In genomic region chr11:33696411-33696810, GRCh38 we compare ENCODE assay signal across 25 cellular contexts. TPM values are rescaled to one million over a fixed set of nuclear protein-coding genes. Genes with fewer than 3 reads are reported as not detected.
DNase-seq lines count a peak whose midpoint lies in the region; ATAC-seq, FAIRE-seq and TF ChIP-seq lines count a peak whose summit lies in the region.
"Had no signal": no experiment of that assay in that cellular context is flagged by ENCODE, and none has a peak within 500 bp of the region (broad histone marks: within the 10 kb centered on the region; RNA-seq: fewer than 3 reads in every experiment).

No MANE protein-coding gene starts in this region.

- 42 to 44% methylated on average over 5 of the region's 5 CpGs for WGBS in esophagus, 2 donors

- no peaks in the 10 kb centered on the region for H3K36me3 ChIP-seq in Panc1 (ENCODE audit: control insufficient read depth, insufficient read depth, low read length)
- no peaks in the 10 kb centered on the region for H3K36me3 ChIP-seq in esophagus (ENCODE audit: control insufficient read depth in 2 of 2, insufficient read depth in 2 of 2, low read length in 1 of 2)
- H3K36me3 ChIP-seq in gastrocnemius medialis, result no peaks in the 10 kb centered on the region
- H3K36me3 ChIP-seq: ascending aorta, right atrium auricular region, SJSA1, transverse colon had no signal

- ATAC-seq in Panc1 (no peak), gastrocnemius medialis (no peak), HG03108 (IDR thresholded peaks at IDR 0.05; ENCODE audit: unreplicated experiment) (no peak)
- ATAC-seq: GM23338; stimulated activated naive CD8-positive, alpha-beta T cell treated with anti-CD3 and anti-CD28 coated beads, Interleukin-15, Interleukin-2, amounts not matched to agents 100 U/mL and 50 U/mL, for 24 hours; T-helper 17 cell had no signal

- in situ Hi-C loops in Panc1 (cut with HindIII; ENCODE audit: low pct_unique_long_range_greater_than_20kb, low sequenced_read_pairs), result no loop called here
- in situ Hi-C loops in gastrocnemius medialis (cut with MboI; ENCODE audit: low sequenced_read_pairs in 4 of 4), result loop anchor here in 1 of 4 donors (25.0 kb wide), 2 partner anchors 434 to 534 kb away; partner anchors contain the start of genes CSTF3 and HIPK3

- no TSS peak for BruUV-seq in Panc1 (replicated peaks; lab: Mats Ljungman, UMichigan)

- POLR2A ChIA-PET in Panc1 (lab: Charles Lee), result interaction anchor here (0.7 kb wide), 1 partner anchor 38 kb away, joined by 11 read pairs; no protein-coding TSS in a partner anchor

- peak overlapping the region; percentile 94 for H3K27ac ChIP-seq in Panc1 (ENCODE audit: low read length)
- peak overlapping the region; percentile 80 to 90 for H3K27ac ChIP-seq in esophagus (ENCODE audit: low read depth in 2 of 2, low read length in 1 of 2)
- H3K27ac ChIP-seq in gastrocnemius medialis, result peak overlapping the region; percentile 72 to 84 (median 77)
- H3K27ac ChIP-seq: ascending aorta, right atrium auricular region, SJSA1, transverse colon had no signal

- intact Hi-C loops in Panc1 (cut with micrococcal nuclease; ENCODE audit: unreplicated experiment), result no loop called here
- intact Hi-C loops in gastrocnemius medialis (cut with DNase I; ENCODE audit: low total_unique reads), result loop anchor here (10.0 kb wide), 1 partner anchor 732 kb away; no protein-coding TSS in a partner anchor

- no peak for DNase-seq in GM12891 (ENCODE audit: insufficient read length, low spot score)
- DNase-seq in Panc1 (ENCODE audit: low read depth, low spot score), result no peak
- no peak for DNase-seq in gastrocnemius medialis
- no peak for DNase-seq in NCI-H226
- DNase-seq in NCI-H1417 (lab: John Stamatoyannopoulos, UW), result no peak
- no peak for DNase-seq in SIG-M5 treated with dmso at 0.1 percent for 504 hours (lab: John Stamatoyannopoulos, UW; ENCODE audit: unreplicated experiment)
- DNase-seq: activated CD4-positive, alpha-beta T cell treated with anti-CD3 and anti-CD28 coated beads for 4 hours; CD8-positive, alpha-beta memory T cell; cerebellar nuclear complex; kidney glomerular epithelial cell; MM.1S; NCI-H146; stimulated activated CD4-positive, alpha-beta T cell treated with anti-CD3 and anti-CD28 coated beads, Interleukin-4, amount 100 ng/mL, for 24 hours; stimulated activated naive CD8-positive, alpha-beta T cell treated with anti-CD3 and anti-CD28 coated beads, Interleukin-15, Interleukin-2, amounts not matched to agents 100 U/mL and 50 U/mL, for 24 hours; T-helper 17 cell; transverse colon had no signal

- H3K4me1 ChIP-seq in Panc1 (ENCODE audit: control insufficient read depth, insufficient read depth, low read length), result peaks cover 91% of the 10 kb centered on the region
- H3K4me1 ChIP-seq in esophagus (ENCODE audit: control insufficient read depth in 2 of 2, insufficient read depth in 2 of 2, low read length in 1 of 2), result peaks cover 0 to 16% of the 10 kb centered on the region in 2 donors
- peaks cover 32 to 55% of the 10 kb centered on the region in 2 donors for H3K4me1 ChIP-seq in gastrocnemius medialis

- CTCF ChIA-PET in Panc1 (lab: Charles Lee), result interaction anchor here (1.1 kb wide), 1 partner anchor 46 kb away, joined by 3 read pairs; no protein-coding TSS in a partner anchor

- TF ChIP-seq CTCF in Panc1 (IDR thresholded peaks at IDR 0.05) (no peak), gastrocnemius medialis (IDR thresholded peaks at IDR 0.05 in 4 of 5, conservative IDR thresholded peaks at IDR 0.05 in 1 of 5) (no peak)

- TF ChIP-seq POLR2A in GM12891 (IDR thresholded peaks at IDR 0.05; ENCODE audit: low read depth, low read length), result no peak
- TF ChIP-seq POLR2A in gastrocnemius medialis (IDR thresholded peaks at IDR 0.05), result no peak

- FAIRE-seq in GM12891 (lab: Jason Lieb, UNC), result no peak

- H3K27me3 ChIP-seq in Panc1 (ENCODE audit: control insufficient read depth, insufficient read depth, low read length), result no peaks in the 10 kb centered on the region
- H3K27me3 ChIP-seq in esophagus (ENCODE audit: control insufficient read depth in 1 of 2, insufficient read depth in 2 of 2, low read length in 2 of 2), result no peaks in the 10 kb centered on the region
- H3K27me3 ChIP-seq in gastrocnemius medialis, result no peaks in the 10 kb centered on the region
- H3K27me3 ChIP-seq: ascending aorta, right atrium auricular region, SJSA1, transverse colon had no signal

- H3K9me3 ChIP-seq in Panc1 (ENCODE audit: control insufficient read depth, insufficient read depth, low read depth, low read length) (no peaks in the 10 kb centered on the region), esophagus (ENCODE audit: control insufficient read depth in 2 of 2, insufficient read depth in 1 of 2, low read depth in 1 of 2, low read length in 1 of 2) (no peaks in the 10 kb centered on the region), gastrocnemius medialis (no peaks in the 10 kb centered on the region)
- H3K9me3 ChIP-seq: ascending aorta, right atrium auricular region, SJSA1, transverse colon had no signal

- H3K4me3 ChIP-seq in Panc1 (ENCODE audit: low read depth in 2 of 2, low read length in 2 of 2), result no peak overlapping the region
- no peak overlapping the region for H3K4me3 ChIP-seq in esophagus (ENCODE audit: low read depth in 1 of 2, low read length in 2 of 2)
- no peak overlapping the region for H3K4me3 ChIP-seq in gastrocnemius medialis
- H3K4me3 ChIP-seq: ascending aorta, GM23338, right atrium auricular region, SJSA1, transverse colon had no signal

TF ChIP-seq in GM12891, 5 proteins besides CTCF, POLR2A, EP300 and RAD21:
- TF ChIP-seq TAF1 (IDR thresholded peaks at IDR 0.05; ENCODE audit: low read depth, low read length) (no peak), SPI1 (IDR thresholded peaks at IDR 0.05; ENCODE audit: low read depth, low read length) (peak; percentile 81)

RNA-seq across cellular contexts. Expression of gene C11orf91, which starts 4.2 kb away (rescaled TPM):
- not detected for polyA plus RNA-seq in GM12891 (2012; ENCODE audit: low read depth, missing spikeins)
- 1.3 TPM for total RNA-seq in Panc1 (2021; ENCODE audit: unreplicated experiment)
- not detected for polyA plus RNA-seq in Panc1 (2012; ENCODE audit: insufficient read length)
- under 1 TPM; 0.21 to 0.51 TPM for polyA plus RNA-seq in esophagus
- total RNA-seq in gastrocnemius medialis, result not detected
- total RNA-seq: ascending aorta; CD8-positive, alpha-beta memory T cell; Daoy; GM23338; myocyte; omental fat pad; right atrium auricular region; SJSA1; T-helper 17 cell; transverse colon had no signal
- polyA plus RNA-seq: CD8-positive, alpha-beta memory T cell; GM23338 had no signal

RNA-seq across cellular contexts. Expression of gene CD59, which starts 39.8 kb away (rescaled TPM):
- 126 TPM for polyA plus RNA-seq in GM12891 (2012; ENCODE audit: low read depth, missing spikeins)
- total RNA-seq in Panc1 (2021; ENCODE audit: unreplicated experiment) (736 TPM), gastrocnemius medialis (100 to 1,000 TPM; 476 to 717 (median 695) TPM)
- polyA plus RNA-seq in Panc1 (2012; ENCODE audit: insufficient read length), result 456 TPM
- 100 to 1,000 TPM; 328 to 334 TPM for polyA plus RNA-seq in esophagus
